Comparison of ENCODE assay signal across 12 cellular contexts in the genomic region with DNA sequence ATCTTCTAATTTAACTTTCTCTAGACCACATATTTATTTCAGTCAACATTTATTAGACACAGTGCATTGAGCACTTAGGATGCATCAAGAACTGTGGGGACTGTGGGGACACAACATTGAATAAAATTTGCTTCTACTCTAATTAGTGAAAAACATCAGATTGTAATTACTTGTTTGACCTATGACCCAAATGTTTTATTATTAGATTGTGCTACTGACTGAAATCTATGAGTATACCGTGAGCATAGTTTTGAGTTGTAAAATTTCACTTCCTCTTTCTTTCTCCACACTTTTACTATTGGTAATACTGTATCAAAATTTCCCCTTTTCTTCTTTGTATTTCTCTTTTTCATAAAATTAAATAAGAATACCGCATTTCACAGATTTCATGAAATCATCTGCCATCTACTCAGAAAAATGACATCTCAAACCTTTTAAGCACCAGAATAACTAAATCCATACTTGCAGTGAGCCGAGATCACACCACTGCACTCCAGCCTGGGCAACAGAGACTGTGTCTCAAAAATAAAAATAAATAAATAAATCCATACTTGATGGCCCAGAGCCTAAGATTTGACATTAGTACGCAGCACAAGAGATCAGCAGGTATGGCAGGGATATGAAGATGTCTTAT. TPM values are rescaled to one million over a fixed set of nuclear protein-coding genes. Genes with fewer than 3 reads are reported as not detected.
A peak's percentile ranks its signal among the peaks of the same experiment; 100 is the strongest.
DNase-seq lines count a peak whose midpoint lies in the region; ATAC-seq, FAIRE-seq and TF ChIP-seq lines count a peak whose summit lies in the region.
"Had no signal": no experiment of that assay in that cellular context is flagged by ENCODE, and none has a peak within 500 bp of the region (broad histone marks: within the 10 kb centered on the region; RNA-seq: fewer than 3 reads in every experiment).

No MANE protein-coding gene starts in this region.

- POLR2A ChIA-PET in CD4-positive, alpha-beta memory T cell (lab: Charles Lee; ENCODE audit: partially characterized antibody), result no interaction called here

- H3K9me3 Mint-ChIP-seq in CD4-positive, alpha-beta memory T cell, result no peaks in the 10 kb centered on the region

- H3K4me1 ChIP-seq in CD4-positive, alpha-beta memory T cell (ENCODE audit: insufficient read depth, low read length), result peaks cover 11% of the 10 kb centered on the region

- H3K27ac ChIP-seq in CD4-positive, alpha-beta memory T cell (ENCODE audit: low read depth, low read length), result no peak overlapping the region
- H3K27ac ChIP-seq: C4-2B, epithelial cell of prostate, VCaP had no signal

- in situ Hi-C loops in GM13976 (cut with MboI; ENCODE audit: low sequenced_read_pairs, unreplicated experiment), result no loop called here

- H3K4me1 Mint-ChIP-seq in CD4-positive, alpha-beta memory T cell, result peaks cover 6 to 12% (median 9%) of the 10 kb centered on the region in 4 donors

- no peak overlapping the region for H3K27ac Mint-ChIP-seq in CD4-positive, alpha-beta memory T cell

- intact Hi-C loops in CD4-positive, alpha-beta memory T cell (cut with micrococcal nuclease), result no loop called here

- no peak for TF ChIP-seq CTCF in GM13976 (IDR thresholded peaks at IDR 0.05; ENCODE audit: borderline replicate concordance, control extremely low read depth, extremely low read depth, insufficient read depth, missing control alignments)

- peak; percentile 61 for DNase-seq in GM13976 (ENCODE audit: low spot score)
- peak; percentile 77 for DNase-seq in SIG-M5 treated with dmso at 0.1 percent for 504 hours (lab: John Stamatoyannopoulos, UW; ENCODE audit: unreplicated experiment)
- no peak for DNase-seq in medulla oblongata (ENCODE audit: extremely low spot score)
- DNase-seq in cortex of kidney (lab: John Stamatoyannopoulos, UW), result no peak
- DNase-seq in CD4-positive, alpha-beta memory T cell, result no peak
- DNase-seq in urothelium cell line (ENCODE audit: low spot score), result no peak

- no peak overlapping the region for H3K4me3 ChIP-seq in CD4-positive, alpha-beta memory T cell (ENCODE audit: low read length in 2 of 2)

- CTCF ChIA-PET in CD4-positive, alpha-beta memory T cell (lab: Charles Lee; ENCODE audit: partially characterized antibody), result interaction anchor here (0.7 to 0.8 kb wide), 2 partner anchors 14 to 677 kb away, joined by 4 read pairs; no protein-coding TSS in a partner anchor

- no peaks in the 10 kb centered on the region for H3K9me3 ChIP-seq in CD4-positive, alpha-beta memory T cell (ENCODE audit: control insufficient read depth in 1 of 2, low read length in 2 of 2)

- ATAC-seq in GM21381 (IDR thresholded peaks at IDR 0.05; ENCODE audit: unreplicated experiment) (peak; percentile 52), HG03159 (IDR thresholded peaks at IDR 0.05; ENCODE audit: unreplicated experiment) (peak; percentile 47)
- ATAC-seq: HepG2 had no signal

- no peak for FAIRE-seq in urothelium cell line (lab: Jason Lieb, UNC)
- FAIRE-seq: HepG2 had no signal

- H3K36me3 ChIP-seq in CD4-positive, alpha-beta memory T cell (ENCODE audit: insufficient read depth, low read length), result no peaks in the 10 kb centered on the region

- no peaks in the 10 kb centered on the region for H3K36me3 Mint-ChIP-seq in CD4-positive, alpha-beta memory T cell

- no peak overlapping the region for H3K4me3 Mint-ChIP-seq in CD4-positive, alpha-beta memory T cell

- peaks cover 2 to 9% of the 10 kb centered on the region in 2 donors for H3K27me3 Mint-ChIP-seq in CD4-positive, alpha-beta memory T cell

- H3K27me3 ChIP-seq in CD4-positive, alpha-beta memory T cell (ENCODE audit: insufficient read depth, low read length), result no peaks in the 10 kb centered on the region

RNA-seq across cellular contexts. Expression of a gene that starts 25.4 kb away (rescaled TPM):
- total RNA-seq in CD4-positive, alpha-beta memory T cell, result 10 to 100 TPM; 10.6 to 10.9 TPM
- 1 to 10 TPM; 3.6 to 5.5 TPM for polyA plus RNA-seq in CD4-positive, alpha-beta memory T cell

RNA-seq across cellular contexts. Expression of a gene that starts 49.3 kb away (rescaled TPM):
- total RNA-seq in CD4-positive, alpha-beta memory T cell, result 10 to 100 TPM; 20.8 to 21.6 TPM
- polyA plus RNA-seq in CD4-positive, alpha-beta memory T cell, result 10 to 100 TPM in 1 of 2 donors, 1 to 10 TPM in 1; 8.5 to 27.3 TPM

Comparison
In these comparisons a context has a peak if more than half of its experiments do, and no peak if none do; other contexts are left out.
1. DNase-seq: peak in GM13976 (single experiment) and SIG-M5 treated with dmso at 0.1 percent for 504 hours (single experiment); none in medulla oblongata (single experiment), cortex of kidney (single experiment), CD4-positive, alpha-beta memory T cell (0 of 5) and urothelium cell line (single experiment).